In the genomic region with DNA sequence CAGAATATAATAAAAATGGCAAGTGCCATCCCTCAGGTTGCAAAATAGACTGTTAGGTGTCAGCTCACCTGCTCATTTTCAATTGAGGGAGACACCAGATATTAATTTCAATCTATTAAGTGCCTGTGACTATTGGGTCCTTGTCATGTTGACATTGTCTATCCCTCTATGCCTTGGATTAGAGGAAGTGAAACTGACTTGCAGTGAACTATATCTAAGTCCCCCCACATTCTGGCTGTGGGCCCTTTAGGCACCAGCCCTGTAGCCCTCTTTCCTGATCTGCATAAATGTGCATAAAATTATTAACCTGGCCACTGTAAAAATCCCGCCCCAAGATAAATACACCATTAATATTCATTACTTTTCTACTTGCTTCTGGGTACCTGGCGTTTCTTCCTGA, we compare ENCODE assay signal across 15 cellular contexts.
DNase-seq lines count a peak whose midpoint lies in the region; ATAC-seq, FAIRE-seq and TF ChIP-seq lines count a peak whose summit lies in the region.
"Had no signal": no experiment of that assay in that cellular context is flagged by ENCODE, and none has a peak within 500 bp of the region (broad histone marks: within the 10 kb centered on the region; RNA-seq: fewer than 3 reads in every experiment).

No MANE protein-coding gene starts in this region.

- CTCF ChIA-PET in GM12878 (lab: Yijun Ruan, JAX): interaction anchor here (0.7 kb wide), 1 partner anchor 421 kb away, joined by 3 read pairs; no protein-coding TSS in a partner anchor

- H4K20me1 ChIP-seq in GM12878 (ENCODE audit: control insufficient read depth, insufficient read depth) (no peaks in the 10 kb centered on the region), neural progenitor cell (ENCODE audit: low read depth) (no peaks in the 10 kb centered on the region)
- H4K20me1 ChIP-seq: BLaER1 had no signal

- no peaks in the 10 kb centered on the region for H3K36me3 ChIP-seq in GM12878 (ENCODE audit: control insufficient read depth in 2 of 2, insufficient read depth in 2 of 2, low read length in 1 of 2)
- H3K36me3 ChIP-seq in prostate gland: no peaks in the 10 kb centered on the region
- H3K36me3 ChIP-seq in neural progenitor cell: no peaks in the 10 kb centered on the region
- H3K36me3 ChIP-seq: BLaER1, lower lobe of right lung had no signal

- TF ChIP-seq EP300 in GM12878 (IDR thresholded peaks at IDR 0.05; ENCODE audit: borderline replicate concordance in 1 of 2, control insufficient read depth in 1 of 2, low read depth in 2 of 2, low read length in 2 of 2): no peak

- H3K36me3 Mint-ChIP-seq in neural progenitor cell: no peaks in the 10 kb centered on the region

- no peak for FAIRE-seq in GM12878 (lab: Jason Lieb, UNC)

- TF ChIP-seq POLR2A in GM12878 (IDR thresholded peaks at IDR 0.05; ENCODE audit: low read depth, low read length) (no peak), prostate gland (IDR thresholded peaks at IDR 0.05) (no peak)

- H3F3A ChIP-seq in neural progenitor cell (ENCODE audit: low read depth): no peaks in the 10 kb centered on the region

- H3K79me2 ChIP-seq in GM12878 (ENCODE audit: control insufficient read depth, insufficient read depth, low read length): no peaks in the 10 kb centered on the region
- H3K79me2 ChIP-seq in neural progenitor cell (ENCODE audit: low read depth): no peaks in the 10 kb centered on the region

- peaks cover 6% of the 10 kb centered on the region for H3K4me1 Mint-ChIP-seq in neural progenitor cell

- H3K9ac ChIP-seq in GM12878 (ENCODE audit: control insufficient read depth, insufficient read depth, low read length): no peak overlapping the region
- no peak overlapping the region for H3K9ac ChIP-seq in neural progenitor cell
- H3K9ac ChIP-seq: BLaER1 had no signal

- RAD21 ChIA-PET in GM12878 (lab: Charles Lee; ENCODE audit: unreplicated experiment): no interaction called here

- no peak overlapping the region for H3K27ac Mint-ChIP-seq in neural progenitor cell

- H2AFZ ChIP-seq in GM12878 (ENCODE audit: control insufficient read depth, low read depth, low read length) (no peak overlapping the region), neural progenitor cell (replicated peaks) (no peak overlapping the region)

- no peak overlapping the region for H3K27ac ChIP-seq in GM12878 (ENCODE audit: control insufficient read depth, insufficient read depth)
- no peak overlapping the region for H3K27ac ChIP-seq in prostate gland
- no peak overlapping the region for H3K27ac ChIP-seq in neural progenitor cell
- H3K27ac ChIP-seq: BLaER1, lower lobe of right lung, VCaP had no signal

- no peak overlapping the region for H3K4me3 Mint-ChIP-seq in neural progenitor cell

- H3K9me3 Mint-ChIP-seq in neural progenitor cell: no peaks in the 10 kb centered on the region

- TF ChIP-seq CTCF in GM12878 (IDR thresholded peaks at IDR 0.05 in 2 of 3, conservative IDR thresholded peaks at IDR 0.05 in 1 of 3; ENCODE audit: control insufficient read depth in 2 of 3, extremely low read depth in 1 of 3, insufficient read depth in 1 of 3, low read depth in 3 of 3, low read length in 3 of 3): no peak
- TF ChIP-seq CTCF in prostate gland (IDR thresholded peaks at IDR 0.05): no peak
- TF ChIP-seq CTCF in neural progenitor cell (IDR thresholded peaks at IDR 0.05): no peak

- no peak overlapping the region for H3K4me3 ChIP-seq in GM12878
- no peak overlapping the region for H3K4me3 ChIP-seq in prostate gland
- H3K4me3 ChIP-seq in neural progenitor cell: no peak overlapping the region
- H3K4me3 ChIP-seq: BLaER1, lower lobe of right lung had no signal

- no peaks in the 10 kb centered on the region for H3K27me3 ChIP-seq in GM12878 (replicated peaks in 1 of 2; ENCODE audit: control insufficient read depth in 2 of 2, insufficient read depth in 2 of 2, low read length in 1 of 2)
- H3K27me3 ChIP-seq in prostate gland (replicated peaks; ENCODE audit: insufficient read depth): no peaks in the 10 kb centered on the region
- H3K27me3 ChIP-seq in neural progenitor cell: no peaks in the 10 kb centered on the region
- H3K27me3 ChIP-seq: BLaER1 had no signal

- SMC1A ChIA-PET in GM12878 (lab: Charles Lee; ENCODE audit: uncharacterized antibody, unreplicated experiment): interaction anchor here (1.2 kb wide), 1 partner anchor 9 kb away, joined by 4 read pairs; no protein-coding TSS in a partner anchor

- peaks cover 6% of the 10 kb centered on the region; the same call in 2 of the 3 replicates for H3K9me3 ChIP-seq in GM12878 (replicated peaks; ENCODE audit: control insufficient read depth, insufficient read depth, low read length)
- no peaks in the 10 kb centered on the region for H3K9me3 ChIP-seq in prostate gland
- H3K9me3 ChIP-seq in neural progenitor cell (ENCODE audit: low read depth): no peaks in the 10 kb centered on the region
- H3K9me3 ChIP-seq: lower lobe of right lung had no signal

- H3K4me2 ChIP-seq in GM12878 (ENCODE audit: control insufficient read depth, insufficient read depth) (no peak overlapping the region), neural progenitor cell (no peak overlapping the region)
- H3K4me2 ChIP-seq: BLaER1 had no signal

- H3K4me1 ChIP-seq in GM12878 (ENCODE audit: control insufficient read depth, insufficient read depth, low read length): no peaks in the 10 kb centered on the region
- no peaks in the 10 kb centered on the region for H3K4me1 ChIP-seq in prostate gland (replicated peaks)
- peaks cover 7% of the 10 kb centered on the region for H3K4me1 ChIP-seq in neural progenitor cell
- H3K4me1 ChIP-seq: lower lobe of right lung had no signal

- BruUV-seq in GM12878 (replicated peaks; lab: Mats Ljungman, UMichigan): no TSS peak

- DNase-seq in GM12878 (ENCODE audit: low read depth, low spot score): no peak
- no peak for DNase-seq in prostate gland (ENCODE audit: low spot score)
- no peak for DNase-seq in NCI-H2107 treated with DMSO at 0.1 percent for 48 hours (lab: John Stamatoyannopoulos, UW; ENCODE audit: unreplicated experiment)
- DNase-seq in neural progenitor cell (ENCODE audit: low spot score): no peak
- DNase-seq in COLO829 (ENCODE audit: low spot score): no peak
- DNase-seq: hypothalamus, lower lobe of right lung, MM.1S, NCI-H345, SHP77 had no signal

- 0% methylated on average over 2 of the region's 2 CpGs for WGBS in GM12878 (ENCODE audit: insufficient coverage, insufficient replicate concordance, low lambda C conversion rate, missing lambda C conversion rate)
- 91% methylated on average over 2 of the region's 2 CpGs for WGBS in prostate gland

- peaks cover 3% of the 10 kb centered on the region for H3K27me3 Mint-ChIP-seq in neural progenitor cell (ENCODE audit: insufficient read depth, low read depth)

- ATAC-seq in GM18867 (IDR thresholded peaks at IDR 0.05; ENCODE audit: unreplicated experiment): peak; percentile 82
- peak; percentile 70 for ATAC-seq in GM21619 (IDR thresholded peaks at IDR 0.05; ENCODE audit: unreplicated experiment)
- peak; percentile 96 for ATAC-seq in HG03159 (IDR thresholded peaks at IDR 0.05; ENCODE audit: unreplicated experiment)
- peak; percentile 95 for ATAC-seq in GM12878
- ATAC-seq: lower lobe of right lung had no signal

- no peak for TF ChIP-seq RAD21 in GM12878 (IDR thresholded peaks at IDR 0.05; ENCODE audit: insufficient read depth, low read depth, low read length)

- POLR2A ChIA-PET in GM12878 (lab: Charles Lee): no interaction called here

- in situ Hi-C loops in GM12878 (cut with MboI): no loop called here

- intact Hi-C loops in GM12878 (cut with micrococcal nuclease; ENCODE audit: unreplicated experiment): no loop called here
- intact Hi-C loops in prostate gland (cut with DNase I): no loop called here

TF ChIP-seq in GM12878, 131 proteins besides CTCF, POLR2A, EP300 and RAD21 (continues in another document):
- peak; percentile 34; the same call in 1 of the 2 replicates for TF ChIP-seq FOXK2 (IDR thresholded peaks at IDR 0.05)
- TF ChIP-seq EZH2 (IDR thresholded peaks at IDR 0.05; ENCODE audit: borderline replicate concordance, control insufficient read depth, low read depth, low read length): no peak
- TF ChIP-seq, protein P1, sequence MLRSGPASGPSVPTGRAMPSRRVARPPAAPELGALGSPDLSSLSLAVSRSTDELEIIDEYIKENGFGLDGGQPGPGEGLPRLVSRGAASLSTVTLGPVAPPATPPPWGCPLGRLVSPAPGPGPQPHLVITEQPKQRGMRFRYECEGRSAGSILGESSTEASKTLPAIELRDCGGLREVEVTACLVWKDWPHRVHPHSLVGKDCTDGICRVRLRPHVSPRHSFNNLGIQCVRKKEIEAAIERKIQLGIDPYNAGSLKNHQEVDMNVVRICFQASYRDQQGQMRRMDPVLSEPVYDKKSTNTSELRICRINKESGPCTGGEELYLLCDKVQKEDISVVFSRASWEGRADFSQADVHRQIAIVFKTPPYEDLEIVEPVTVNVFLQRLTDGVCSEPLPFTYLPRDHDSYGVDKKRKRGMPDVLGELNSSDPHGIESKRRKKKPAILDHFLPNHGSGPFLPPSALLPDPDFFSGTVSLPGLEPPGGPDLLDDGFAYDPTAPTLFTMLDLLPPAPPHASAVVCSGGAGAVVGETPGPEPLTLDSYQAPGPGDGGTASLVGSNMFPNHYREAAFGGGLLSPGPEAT (IDR thresholded peaks at IDR 0.05; ENCODE audit: low read depth): no peak
- no peak for TF ChIP-seq LARP7 (IDR thresholded peaks at IDR 0.05)
- peak; percentile 50; the same call in 1 of the 2 replicates for TF ChIP-seq IRF4 (IDR thresholded peaks at IDR 0.05; ENCODE audit: low read depth, low read length)
- TF ChIP-seq EED (IDR thresholded peaks at IDR 0.05; ENCODE audit: low read depth): no peak
- no peak for TF ChIP-seq BCL11A (IDR thresholded peaks at IDR 0.05; ENCODE audit: low read depth, low read length)
